Comparison of ENCODE assay signal across 11 cellular contexts in genomic region chr14:68358978-68359861, GRCh38.
DNase-seq lines count a peak whose midpoint lies in the region; ATAC-seq, FAIRE-seq and TF ChIP-seq lines count a peak whose summit lies in the region.
"Had no signal": no experiment of that assay in that cellular context is flagged by ENCODE, and none has a peak within 500 bp of the region (broad histone marks: within the 10 kb centered on the region; RNA-seq: fewer than 3 reads in every experiment).

No MANE protein-coding gene starts in this region.

- H3K27ac Mint-ChIP-seq in dendritic cell treated with granulocyte-macrophage colony-stimulating factor and Interleukin-4, amounts not matched to agents 40 ng/mL and 50 ng/mL, for 4 days: peak overlapping the region; percentile 89
- H3K27ac Mint-ChIP-seq in osteocyte (ENCODE audit: unreplicated experiment): peak overlapping the region; percentile 66
- H3K27ac Mint-ChIP-seq in glutamatergic neuron (ENCODE audit: unreplicated experiment): no peak overlapping the region

- H3K27me3 ChIP-seq in right atrium auricular region: no peaks in the 10 kb centered on the region
- H3K27me3 ChIP-seq: SJCRH30 had no signal

- ATAC-seq in left ventricle myocardium superior: no peak

- H3K4me1 Mint-ChIP-seq in dendritic cell treated with granulocyte-macrophage colony-stimulating factor and Interleukin-4, amounts not matched to agents 40 ng/mL and 50 ng/mL, for 4 days (ENCODE audit: low read depth): peaks cover 38% of the 10 kb centered on the region
- peaks cover 32% of the 10 kb centered on the region for H3K4me1 Mint-ChIP-seq in osteocyte (ENCODE audit: unreplicated experiment)
- peaks cover 6% of the 10 kb centered on the region for H3K4me1 Mint-ChIP-seq in glutamatergic neuron (ENCODE audit: low read depth, unreplicated experiment)

- no peak for DNase-seq in right atrium auricular region (ENCODE audit: low spot score)
- no peak for DNase-seq in left ventricle myocardium superior
- DNase-seq in osteocyte (ENCODE audit: extremely low spot score, unreplicated experiment): no peak
- DNase-seq in urothelium cell line (ENCODE audit: low spot score): no peak
- no peak for DNase-seq in glutamatergic neuron
- DNase-seq in D341Med (ENCODE audit: low spot score): no peak
- DNase-seq in NCI-H2029 (lab: John Stamatoyannopoulos, UW): no peak
- DNase-seq: effector CD8-positive, alpha-beta T cell; NCI-H2107; SJCRH30 had no signal

- H3K4me3 Mint-ChIP-seq in dendritic cell treated with granulocyte-macrophage colony-stimulating factor and Interleukin-4, amounts not matched to agents 40 ng/mL and 50 ng/mL, for 4 days: no peak overlapping the region
- H3K4me3 Mint-ChIP-seq in osteocyte (ENCODE audit: unreplicated experiment): no peak overlapping the region
- no peak overlapping the region for H3K4me3 Mint-ChIP-seq in glutamatergic neuron (ENCODE audit: unreplicated experiment)

- no peaks in the 10 kb centered on the region for H3K36me3 ChIP-seq in right atrium auricular region
- H3K36me3 ChIP-seq: SJCRH30 had no signal

- peak; percentile 9 for FAIRE-seq in urothelium cell line (lab: Jason Lieb, UNC)

- TF ChIP-seq CTCF in right atrium auricular region (IDR thresholded peaks at IDR 0.05) (no peak), osteocyte (IDR thresholded peaks at IDR 0.05) (no peak), glutamatergic neuron (IDR thresholded peaks at IDR 0.05; ENCODE audit: partially characterized antibody, unreplicated experiment) (no peak)

- peaks cover 17% of the 10 kb centered on the region for H3K36me3 Mint-ChIP-seq in dendritic cell treated with granulocyte-macrophage colony-stimulating factor and Interleukin-4, amounts not matched to agents 40 ng/mL and 50 ng/mL, for 4 days (ENCODE audit: low read depth)
- H3K36me3 Mint-ChIP-seq in osteocyte (ENCODE audit: unreplicated experiment) (no peaks in the 10 kb centered on the region), glutamatergic neuron (ENCODE audit: unreplicated experiment) (no peaks in the 10 kb centered on the region)

- intact Hi-C loops in left ventricle myocardium superior (cut with micrococcal nuclease): no loop called here
- intact Hi-C loops in dendritic cell treated with granulocyte-macrophage colony-stimulating factor and Interleukin-4, amounts not matched to agents 40 ng/mL and 50 ng/mL, for 4 days (cut with micrococcal nuclease): no loop called here

- no peaks in the 10 kb centered on the region for H3K27me3 Mint-ChIP-seq in dendritic cell treated with granulocyte-macrophage colony-stimulating factor and Interleukin-4, amounts not matched to agents 40 ng/mL and 50 ng/mL, for 4 days
- H3K27me3 Mint-ChIP-seq in osteocyte (ENCODE audit: unreplicated experiment): no peaks in the 10 kb centered on the region
- no peaks in the 10 kb centered on the region for H3K27me3 Mint-ChIP-seq in glutamatergic neuron (ENCODE audit: unreplicated experiment)

- H3K27ac ChIP-seq in right atrium auricular region: peak overlapping the region; percentile 38 to 50
- H3K27ac ChIP-seq: SJCRH30 had no signal

- no peaks in the 10 kb centered on the region for H3K9me3 ChIP-seq in right atrium auricular region

- H3K4me3 ChIP-seq in right atrium auricular region: no peak overlapping the region
- H3K4me3 ChIP-seq: SJCRH30 had no signal

- H3K9me3 Mint-ChIP-seq in dendritic cell treated with granulocyte-macrophage colony-stimulating factor and Interleukin-4, amounts not matched to agents 40 ng/mL and 50 ng/mL, for 4 days: no peaks in the 10 kb centered on the region
- H3K9me3 Mint-ChIP-seq in osteocyte (ENCODE audit: unreplicated experiment) (peaks cover 4% of the 10 kb centered on the region), glutamatergic neuron (ENCODE audit: unreplicated experiment) (no peaks in the 10 kb centered on the region)

- H3K4me1 ChIP-seq in right atrium auricular region: peaks cover 0 to 8% of the 10 kb centered on the region in 2 donors
